In genomic region chr7:66662646-66663264, GRCh38 we compare ENCODE assay signal across 25 cellular contexts.
"Had no signal": no experiment of that assay in that cellular context is flagged by ENCODE, and none has a peak within 500 bp of the region (broad histone marks: within the 10 kb centered on the region; RNA-seq: fewer than 3 reads in every experiment).

No MANE protein-coding gene starts in this region.

- H3K27me3 Mint-ChIP-seq: activated B cell treated with CpG ODN at 0.5 μM for 24 hours; activated CD4-positive, alpha-beta memory T cell treated with anti-CD3 and anti-CD28 coated beads for 36 hours; activated CD8-positive, alpha-beta memory T cell treated with anti-CD3 and anti-CD28 coated beads, Interleukin-2, amount 10 ng/mL, durations not matched to agents 7 days and 5 days; activated naive CD4-positive, alpha-beta T cell treated with anti-CD3 and anti-CD28 coated beads, Interleukin-2, amount 10 ng/mL, durations not matched to agents 7 days and 5 days; dendritic cell treated with granulocyte-macrophage colony-stimulating factor and Interleukin-4, amounts not matched to agents 40 ng/mL and 50 ng/mL, for 4 days; stimulated activated naive CD8-positive, alpha-beta T cell treated with anti-CD3 and anti-CD28 coated beads, Interleukin-15, amount 100 ng/mL, for 72 hours had no signal

- H3K4me3 ChIP-seq: cardiac muscle cell, esophagus muscularis mucosa, gastrocnemius medialis, left ventricle myocardium inferior, pancreas, tibial artery, uterus had no signal

- H3K27ac ChIP-seq: cardiac muscle cell, esophagus muscularis mucosa, gastrocnemius medialis, left ventricle myocardium inferior, neutrophil, pancreas, tibial artery, uterus had no signal

- H3K27me3 ChIP-seq: cardiac muscle cell, esophagus muscularis mucosa, gastrocnemius medialis, neutrophil, pancreas, tibial artery, uterus had no signal

- H3K36me3 ChIP-seq: cardiac muscle cell, esophagus muscularis mucosa, gastrocnemius medialis, left ventricle myocardium inferior, neutrophil, pancreas, uterus had no signal

- H3K4me3 Mint-ChIP-seq: activated B cell treated with CpG ODN at 0.5 μM for 24 hours; activated CD4-positive, alpha-beta memory T cell treated with anti-CD3 and anti-CD28 coated beads for 36 hours; activated CD8-positive, alpha-beta memory T cell treated with anti-CD3 and anti-CD28 coated beads, Interleukin-2, amount 10 ng/mL, durations not matched to agents 7 days and 5 days; activated naive CD4-positive, alpha-beta T cell treated with anti-CD3 and anti-CD28 coated beads, Interleukin-2, amount 10 ng/mL, durations not matched to agents 7 days and 5 days; dendritic cell treated with granulocyte-macrophage colony-stimulating factor and Interleukin-4, amounts not matched to agents 40 ng/mL and 50 ng/mL, for 4 days; mesothelial cell of epicardium; natural killer cell; stimulated activated naive CD8-positive, alpha-beta T cell treated with anti-CD3 and anti-CD28 coated beads, Interleukin-15, amount 100 ng/mL, for 72 hours had no signal

- H3K36me3 Mint-ChIP-seq: activated CD4-positive, alpha-beta memory T cell treated with anti-CD3 and anti-CD28 coated beads for 36 hours; natural killer cell had no signal

- H3K9me3 ChIP-seq: esophagus muscularis mucosa, gastrocnemius medialis, left ventricle myocardium inferior, neutrophil, pancreas, tibial artery, uterus had no signal

- H3K9me3 Mint-ChIP-seq: activated B cell treated with CpG ODN at 0.5 μM for 24 hours; activated naive CD4-positive, alpha-beta T cell treated with anti-CD3 and anti-CD28 coated beads, Interleukin-2, amount 10 ng/mL, durations not matched to agents 7 days and 5 days; dendritic cell treated with granulocyte-macrophage colony-stimulating factor and Interleukin-4, amounts not matched to agents 40 ng/mL and 50 ng/mL, for 4 days; natural killer cell; stimulated activated naive CD8-positive, alpha-beta T cell treated with anti-CD3 and anti-CD28 coated beads, Interleukin-15, amount 100 ng/mL, for 72 hours had no signal

- H3K4me1 ChIP-seq: gastrocnemius medialis, left ventricle myocardium inferior, pancreas, tibial artery, uterus had no signal

- DNase-seq: activated B cell treated with CpG ODN at 0.5 μM for 24 hours; activated CD4-positive, alpha-beta memory T cell treated with anti-CD3 and anti-CD28 coated beads for 36 hours; activated CD4-positive, alpha-beta T cell treated with anti-CD3 and anti-CD28 coated beads for 4 hours; activated CD8-positive, alpha-beta memory T cell treated with anti-CD3 and anti-CD28 coated beads, Interleukin-2, amount 10 ng/mL, durations not matched to agents 7 days and 5 days; activated effector memory CD4-positive, alpha-beta T cell treated with anti-CD3 and anti-CD28 coated beads, Interleukin-2, amount 50 U/mL, for 16 hours; activated naive CD4-positive, alpha-beta T cell treated with anti-CD3 and anti-CD28 coated beads, Interleukin-2, amount 10 ng/mL, durations not matched to agents 7 days and 5 days; activated T-cell treated with anti-CD3 and anti-CD28 coated beads for 4 hours; effector CD4-positive, alpha-beta T cell; gastrocnemius medialis; hypothalamus; left ventricle myocardium inferior; mammary epithelial cell; natural killer cell; pancreas; right cardiac atrium; stimulated activated CD4-positive, alpha-beta T cell treated with anti-CD3 and anti-CD28 coated beads, Interleukin-12 subunit alpha, Interleukin-12 subunit beta, amount 100 ng/mL, for 4 hours; stimulated activated naive CD8-positive, alpha-beta T cell treated with anti-CD3 and anti-CD28 coated beads, Interleukin-15, amount 100 ng/mL, for 72 hours; T-helper 9 cell; tibial artery; uterus had no signal

- H3K4me1 Mint-ChIP-seq: activated B cell treated with CpG ODN at 0.5 μM for 24 hours; activated naive CD4-positive, alpha-beta T cell treated with anti-CD3 and anti-CD28 coated beads, Interleukin-2, amount 10 ng/mL, durations not matched to agents 7 days and 5 days; mesothelial cell of epicardium; natural killer cell had no signal

- ATAC-seq: activated CD8-positive, alpha-beta memory T cell treated with anti-CD3 and anti-CD28 coated beads, Interleukin-2, amount 10 ng/mL, durations not matched to agents 7 days and 5 days; gastrocnemius medialis; natural killer cell; pancreas; right cardiac atrium; stimulated activated naive CD8-positive, alpha-beta T cell treated with anti-CD3 and anti-CD28 coated beads, Interleukin-15, amount 100 ng/mL, for 72 hours had no signal

- H3K27ac Mint-ChIP-seq: activated B cell treated with CpG ODN at 0.5 μM for 24 hours; activated CD4-positive, alpha-beta memory T cell treated with anti-CD3 and anti-CD28 coated beads for 36 hours; activated CD8-positive, alpha-beta memory T cell treated with anti-CD3 and anti-CD28 coated beads, Interleukin-2, amount 10 ng/mL, durations not matched to agents 7 days and 5 days; activated naive CD4-positive, alpha-beta T cell treated with anti-CD3 and anti-CD28 coated beads, Interleukin-2, amount 10 ng/mL, durations not matched to agents 7 days and 5 days; dendritic cell treated with granulocyte-macrophage colony-stimulating factor and Interleukin-4, amounts not matched to agents 40 ng/mL and 50 ng/mL, for 4 days; mesothelial cell of epicardium; natural killer cell; stimulated activated naive CD8-positive, alpha-beta T cell treated with anti-CD3 and anti-CD28 coated beads, Interleukin-15, amount 100 ng/mL, for 72 hours had no signal
